ENCODE assay signal across 1 cellular context in genomic region chr1:18667333-18667732, GRCh38.
TF ChIP-seq lines count a peak whose summit lies in the region.

No MANE protein-coding gene starts in this region.

TF ChIP-seq in K562, 482 proteins besides CTCF, POLR2A, EP300 and RAD21 (continued from another document):
- TF ChIP-seq ZNF407 (IDR thresholded peaks at IDR 0.05; ENCODE audit: low read depth) = peak; percentile 76
- no peak for TF ChIP-seq ZNF280B (CRISPR knock-in tag; IDR thresholded peaks at IDR 0.05)
- no peak for TF ChIP-seq MED1 (CRISPR knock-in tag; IDR thresholded peaks at IDR 0.05; ENCODE audit: borderline replicate concordance)
